16 cellular contexts compared by ENCODE assay signal in genomic region chr4:76698141-76698540, GRCh38.
DNase-seq lines count a peak whose midpoint lies in the region; ATAC-seq and TF ChIP-seq lines count a peak whose summit lies in the region.
"Had no signal": no experiment of that assay in that cellular context is flagged by ENCODE, and none has a peak within 500 bp of the region (broad histone marks: within the 10 kb centered on the region; RNA-seq: fewer than 3 reads in every experiment).

No MANE protein-coding gene starts in this region.

- H3F3A ChIP-seq in GM23338 (replicated peaks; ENCODE audit: low read depth) (0 out of 2 replicates have a peak, but pooled peaks cover 3% of the 10 kb centered on the region), neural progenitor cell (ENCODE audit: low read depth) (peaks cover 33% of the 10 kb centered on the region)

- dilution Hi-C loops in IMR-90 (cut with HindIII; ENCODE audit: low sequenced_read_pairs, unreplicated experiment): no loop called here

- H4K5ac ChIP-seq in IMR-90 (ENCODE audit: low read depth, low read length): 0 out of 2 replicates have a peak overlapping the region, but pooled peaks have one; percentile 12

- TF ChIP-seq RAD21 in IMR-90 (IDR thresholded peaks at IDR 0.05; ENCODE audit: low read length): no peak

- H2AK9ac ChIP-seq in IMR-90 (replicated peaks; ENCODE audit: low read depth, low read length, poor library complexity): no peak overlapping the region

- H3K36me3 ChIP-seq in GM23338 (ENCODE audit: insufficient read depth) (no peaks in the 10 kb centered on the region), IMR-90 (ENCODE audit: control insufficient read depth, insufficient read depth, low read length) (no peaks in the 10 kb centered on the region), neural progenitor cell (no peaks in the 10 kb centered on the region), left lung (no peaks in the 10 kb centered on the region)

- H3K9me1 ChIP-seq in IMR-90 (ENCODE audit: insufficient read depth, low read length): peaks cover 32% of the 10 kb centered on the region

- ATAC-seq in GM23338 (no peak), IMR-90 (ENCODE audit: low read depth) (no peak), left lung (no peak)
- ATAC-seq: HCT116 had no signal

- no peak overlapping the region; the same call in 1 of the 2 replicates for H2BK120ac ChIP-seq in IMR-90 (ENCODE audit: low read depth, low read length)

- H3K36me3 Mint-ChIP-seq in GM23338 (ENCODE audit: low read depth) (no peaks in the 10 kb centered on the region), neural progenitor cell (peaks cover 4% of the 10 kb centered on the region)
- H3K36me3 Mint-ChIP-seq: CD8-positive, alpha-beta memory T cell had no signal

- intact Hi-C loops in IMR-90 (cut with micrococcal nuclease): no loop called here
- intact Hi-C loops in left lung (cut with DNase I): no loop called here

- H4K91ac ChIP-seq in IMR-90 (ENCODE audit: insufficient read depth, low read depth, low read length): no peak overlapping the region

- DNase-seq in GM23338 (ENCODE audit: low spot score) (no peak), IMR-90 (no peak), NCI-H82 treated with DMSO at 0.1 percent for 48 hours (lab: John Stamatoyannopoulos, UW; ENCODE audit: unreplicated experiment) (peak; percentile 4), neural progenitor cell (ENCODE audit: low spot score) (no peak), activated gamma-delta T cell treated with Interleukin-2 at 50 U/mL for 16 hours (no peak), superior temporal gyrus (ENCODE audit: extremely low spot score) (no peak), SW 1271 (lab: John Stamatoyannopoulos, UW) (no peak), left lung (no peak)
- DNase-seq: Caco-2; CD8-positive, alpha-beta memory T cell; DMS 273 treated with DMSO at 0.1 percent for 48 hours; GM23248; KBM-7 had no signal

- peaks cover 57% of the 10 kb centered on the region; the same call in 1 of the 2 replicates for H4K20me1 ChIP-seq in GM23338 (replicated peaks; ENCODE audit: insufficient read depth)
- H4K20me1 ChIP-seq in IMR-90 (ENCODE audit: insufficient read depth, low read length): no peaks in the 10 kb centered on the region
- H4K20me1 ChIP-seq in neural progenitor cell (ENCODE audit: low read depth): peaks cover 95% of the 10 kb centered on the region

- H3K9ac ChIP-seq in IMR-90 (ENCODE audit: low read depth, low read length) (no peak overlapping the region), neural progenitor cell (no peak overlapping the region)
- H3K9ac ChIP-seq: BLaER1, GM23248 had no signal

- H2AFZ ChIP-seq in GM23338 (no peak overlapping the region), IMR-90 (replicated peaks; ENCODE audit: low read length, poor library complexity) (no peak overlapping the region), neural progenitor cell (replicated peaks) (no peak overlapping the region)
- H2AFZ ChIP-seq: GM23248 had no signal

- H3K56ac ChIP-seq in IMR-90 (ENCODE audit: extremely low read depth, insufficient read depth, low read length): no peak overlapping the region

- no peak overlapping the region; the same call in 1 of the 2 replicates for H3K14ac ChIP-seq in IMR-90 (replicated peaks; ENCODE audit: low read depth, low read length)

- BruUV-seq in IMR-90 (replicated peaks; lab: Mats Ljungman, UMichigan): no TSS peak

- in situ Hi-C loops in IMR-90 (cut with MboI; ENCODE audit: low sequenced_read_pairs): no loop called here

- H3K79me1 ChIP-seq in IMR-90 (ENCODE audit: low read depth in 1 of 2, low read length in 2 of 2): peaks cover 34 to 82% of the 10 kb centered on the region in 2 experiments

- H3K9me3 Mint-ChIP-seq in GM23338 (no peaks in the 10 kb centered on the region), neural progenitor cell (no peaks in the 10 kb centered on the region)
- H3K9me3 Mint-ChIP-seq: CD8-positive, alpha-beta memory T cell had no signal

- no peak for TF ChIP-seq POLR2A in IMR-90 (IDR thresholded peaks at IDR 0.05; ENCODE audit: low read depth, low read length)

- H3K23ac ChIP-seq in IMR-90 (ENCODE audit: low read depth, low read length): no peak overlapping the region

- TF ChIP-seq CTCF in GM23338 (conservative IDR thresholded peaks at IDR 0.05; ENCODE audit: low read depth in 2 of 2): no peak
- TF ChIP-seq CTCF in IMR-90 (conservative IDR thresholded peaks at IDR 0.05; ENCODE audit: low read depth, low read length): no peak
- TF ChIP-seq CTCF in neural progenitor cell (IDR thresholded peaks at IDR 0.05): no peak
- no peak for TF ChIP-seq CTCF in left lung (IDR thresholded peaks at IDR 0.05)

- no peak overlapping the region for H3K18ac ChIP-seq in IMR-90 (ENCODE audit: low read depth, low read length)

- H3K4me3 Mint-ChIP-seq in GM23338 (no peak overlapping the region), neural progenitor cell (no peak overlapping the region)
- H3K4me3 Mint-ChIP-seq: CD8-positive, alpha-beta memory T cell had no signal

- H3K27me3 Mint-ChIP-seq in GM23338 (ENCODE audit: insufficient read depth, low read depth, poor library complexity): peaks cover 13% of the 10 kb centered on the region
- H3K27me3 Mint-ChIP-seq in neural progenitor cell (ENCODE audit: insufficient read depth, low read depth): peaks cover 2% of the 10 kb centered on the region

- H3K27ac Mint-ChIP-seq in GM23338 (no peak overlapping the region), neural progenitor cell (no peak overlapping the region)

- H3K4me2 ChIP-seq in GM23338 (peak overlapping the region; percentile 29), IMR-90 (ENCODE audit: low read depth, low read length) (no peak overlapping the region), neural progenitor cell (peak overlapping the region; percentile 4)

- H3K4me3 ChIP-seq in GM23338: no peak overlapping the region
- H3K4me3 ChIP-seq in IMR-90 (ENCODE audit: insufficient read depth, low read depth, low read length): no peak overlapping the region
- no peak overlapping the region for H3K4me3 ChIP-seq in neural progenitor cell
- H3K4me3 ChIP-seq in left lung: no peak overlapping the region
- H3K4me3 ChIP-seq: BLaER1, GM23248 had no signal

- H3K9me2 ChIP-seq in GM23338 (ENCODE audit: insufficient read depth): no peaks in the 10 kb centered on the region

- H3K27me3 ChIP-seq in GM23338 (ENCODE audit: insufficient read depth): no peaks in the 10 kb centered on the region
- no peaks in the 10 kb centered on the region for H3K27me3 ChIP-seq in IMR-90 (ENCODE audit: control insufficient read depth, insufficient read depth, low read length)
- H3K27me3 ChIP-seq in neural progenitor cell: no peaks in the 10 kb centered on the region
- H3K27me3 ChIP-seq in left lung: no peaks in the 10 kb centered on the region
- H3K27me3 ChIP-seq: BLaER1 had no signal

- no peak overlapping the region; a peak in 1 of 4 replicates for H4K8ac ChIP-seq in IMR-90 (ENCODE audit: low read depth in 2 of 2, low read length in 2 of 2)

- peak overlapping the region; percentile 15; the same call in 1 of the 2 replicates for H3K4ac ChIP-seq in IMR-90 (ENCODE audit: low read depth, low read length)

- POLR2A ChIA-PET in IMR-90 (lab: Charles Lee; ENCODE audit: unreplicated experiment): no interaction called here

- H3K79me2 ChIP-seq in GM23338 (replicated peaks; ENCODE audit: insufficient read depth) (peaks cover 96% of the 10 kb centered on the region), neural progenitor cell (ENCODE audit: low read depth) (peaks cover 92% of the 10 kb centered on the region)

- peak overlapping the region; percentile 13; the same call in 1 of the 3 replicates for H2BK15ac ChIP-seq in IMR-90 (ENCODE audit: low read depth, low read length)

- no peak overlapping the region for H2BK5ac ChIP-seq in IMR-90 (ENCODE audit: low read depth, low read length, poor library complexity, severe bottlenecking)

- H3K9me3 ChIP-seq in IMR-90 (ENCODE audit: control insufficient read depth, insufficient read depth, low read length) (no peaks in the 10 kb centered on the region), neural progenitor cell (ENCODE audit: low read depth) (no peaks in the 10 kb centered on the region), left lung (no peaks in the 10 kb centered on the region)
- H3K9me3 ChIP-seq: BLaER1, Caco-2 had no signal

- no peak overlapping the region for H2BK20ac ChIP-seq in IMR-90 (ENCODE audit: low read depth, low read length)

- H3K4me1 ChIP-seq in GM23338 (ENCODE audit: insufficient read depth) (peaks cover 78% of the 10 kb centered on the region), IMR-90 (ENCODE audit: control insufficient read depth, insufficient read depth, low read length) (peaks cover 25% of the 10 kb centered on the region), neural progenitor cell (peaks cover 63% of the 10 kb centered on the region), left lung (peaks cover under 1 to 5% of the 10 kb centered on the region in 2 donors)

- H3K27ac ChIP-seq in GM23338 (ENCODE audit: low read depth) (no peak overlapping the region), IMR-90 (ENCODE audit: insufficient read depth, low read length) (no peak overlapping the region), neural progenitor cell (no peak overlapping the region), left lung (no peak overlapping the region)
- H3K27ac ChIP-seq: GM23248, HL-60 had no signal

- WGBS in IMR-90 (ENCODE audit: extremely low coverage in 2 of 2, insufficient read length in 1 of 2), 2 experiments: no CpG with 5 or more reads among the region's 1 CpG

- peak overlapping the region; percentile 12; the same call in 1 of the 2 replicates for H2AK5ac ChIP-seq in IMR-90 (ENCODE audit: low read depth, low read length)

- CTCF ChIA-PET in IMR-90 (lab: Yijun Ruan, JAX): no interaction called here

- H3K4me1 Mint-ChIP-seq in GM23338 (peaks cover 81% of the 10 kb centered on the region), neural progenitor cell (peaks cover 83% of the 10 kb centered on the region)

TF ChIP-seq in GM23338, 12 proteins besides CTCF, POLR2A, EP300 and RAD21 (continues in another document):
- TF ChIP-seq JUNB (IDR thresholded peaks at IDR 0.05; ENCODE audit: unreplicated experiment) (no peak), CREB1 (CRISPR knock-in tag; IDR thresholded peaks at IDR 0.05; ENCODE audit: low read depth) (no peak)

TF ChIP-seq in IMR-90, 13 proteins besides CTCF, POLR2A, EP300 and RAD21:
- TF ChIP-seq ELK1 (IDR thresholded peaks at IDR 0.05; ENCODE audit: borderline replicate concordance, low read depth, low read length) (no peak), MAFK (IDR thresholded peaks at IDR 0.05; ENCODE audit: low read depth, low read length) (no peak), MAZ (IDR thresholded peaks at IDR 0.05; ENCODE audit: borderline replicate concordance, low read depth, low read length) (no peak)
TF ChIP-seq in IMR-90: peak in this region for 0.
